Comparison of ENCODE assay signal across 2 cellular contexts in the genomic region with DNA sequence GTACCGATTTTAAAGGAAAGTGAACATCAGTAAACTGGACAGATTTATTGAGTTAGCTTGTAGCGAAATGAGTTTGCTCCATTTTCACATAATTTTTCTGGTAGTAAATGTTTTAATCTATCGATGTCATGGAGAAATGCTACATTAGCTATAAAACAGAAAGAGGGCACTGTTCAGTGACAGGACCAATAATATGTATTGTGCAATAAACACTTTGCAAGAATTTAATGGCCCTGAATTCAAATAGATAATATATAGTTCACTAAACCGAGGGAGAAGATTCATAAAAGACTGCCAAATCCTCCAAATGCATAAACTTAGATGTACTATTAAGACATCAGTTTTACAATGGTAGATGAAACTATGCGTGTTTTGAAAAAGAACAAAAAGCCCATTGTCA.
TF ChIP-seq lines count a peak whose summit lies in the region.

No MANE protein-coding gene starts in this region.

TF ChIP-seq in IMR-90, 13 proteins besides CTCF, POLR2A, EP300 and RAD21:
- TF ChIP-seq, protein P1, sequence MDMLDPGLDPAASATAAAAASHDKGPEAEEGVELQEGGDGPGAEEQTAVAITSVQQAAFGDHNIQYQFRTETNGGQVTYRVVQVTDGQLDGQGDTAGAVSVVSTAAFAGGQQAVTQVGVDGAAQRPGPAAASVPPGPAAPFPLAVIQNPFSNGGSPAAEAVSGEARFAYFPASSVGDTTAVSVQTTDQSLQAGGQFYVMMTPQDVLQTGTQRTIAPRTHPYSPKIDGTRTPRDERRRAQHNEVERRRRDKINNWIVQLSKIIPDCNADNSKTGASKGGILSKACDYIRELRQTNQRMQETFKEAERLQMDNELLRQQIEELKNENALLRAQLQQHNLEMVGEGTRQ (IDR thresholded peaks at IDR 0.05; ENCODE audit: low read depth, low read length): no peak
- TF ChIP-seq MAFK (IDR thresholded peaks at IDR 0.05; ENCODE audit: low read depth, low read length): no peak
- TF ChIP-seq BHLHE40 (IDR thresholded peaks at IDR 0.05; ENCODE audit: low read depth, low read length): no peak
- TF ChIP-seq CEBPB (IDR thresholded peaks at IDR 0.05; ENCODE audit: low read depth, low read length): peak; percentile 69

TF ChIP-seq in H1, 55 proteins besides CTCF, POLR2A, EP300 and RAD21:
- TF ChIP-seq KDM5A (IDR thresholded peaks at IDR 0.05; ENCODE audit: low read length) (no peak), CEBPB (IDR thresholded peaks at IDR 0.05; ENCODE audit: low read depth, low read length) (peak; percentile 53; the same call in 1 of the 2 replicates)
